ENCODE assay signal across 8 cellular contexts in genomic region chr2:24049485-24050021, GRCh38. TPM values are rescaled to one million over a fixed set of nuclear protein-coding genes. Genes with fewer than 3 reads are reported as not detected.
DNase-seq lines count a peak whose midpoint lies in the region; ATAC-seq, FAIRE-seq and TF ChIP-seq lines count a peak whose summit lies in the region.

Gene FKBP1B, plus strand, starts transcription at chr2:24049741. Its CDS starts 109 bp downstream, at chr2:24049850.

- H3K79me2 ChIP-seq in PC-3 (ENCODE audit: low read length): peaks cover 18% of the 10 kb centered on the region

- H3F3A ChIP-seq in PC-3 (ENCODE audit: low read length, unreplicated experiment): no peaks in the 10 kb centered on the region

- POLR2A ChIA-PET in HEK293T (lab: Yijun Ruan, JAX): interaction anchor here (0.7 to 1.6 kb wide), 4 partner anchors 17 to 122 kb away, joined by 3 to 9 read pairs (median 7); partner anchors contain the start of genes ATAD2B, SF3B6 and TP53I3
- POLR2A ChIA-PET in PC-3 (lab: Charles Lee; ENCODE audit: unreplicated experiment): no interaction called here

- H3K9me3 Mint-ChIP-seq in activated naive CD4-positive, alpha-beta T cell treated with anti-CD3 and anti-CD28 coated beads for 36 hours: no peaks in the 10 kb centered on the region

- H3K4me1 ChIP-seq in PC-3 (ENCODE audit: insufficient read depth, low read length) (peaks cover 11% of the 10 kb centered on the region), pancreas (peaks cover 0 to 17% (median 0%) of the 10 kb centered on the region in 3 donors), vagina (peaks cover 35% of the 10 kb centered on the region)

- H3K9me2 ChIP-seq in PC-3 (replicated peaks; ENCODE audit: low read length): no peaks in the 10 kb centered on the region

- WGBS in pancreas, 2 donors: 0 to 1% methylated on average over 43 to 52 of the region's 52 CpGs

- no peaks in the 10 kb centered on the region for H3K36me3 ChIP-seq in PC-3 (ENCODE audit: low read depth, low read length)
- no peaks in the 10 kb centered on the region for H3K36me3 ChIP-seq in pancreas
- no peaks in the 10 kb centered on the region for H3K36me3 ChIP-seq in vagina

- peaks cover 7% of the 10 kb centered on the region for H3K27me3 Mint-ChIP-seq in activated naive CD4-positive, alpha-beta T cell treated with anti-CD3 and anti-CD28 coated beads for 36 hours (ENCODE audit: low read depth)

- no peak for TF ChIP-seq POLR2A in vagina (IDR thresholded peaks at IDR 0.05)

- intact Hi-C loops in PC-3 (cut with micrococcal nuclease): no loop called here
- intact Hi-C loops in activated naive CD4-positive, alpha-beta T cell treated with anti-CD3 and anti-CD28 coated beads for 36 hours (cut with micrococcal nuclease): loop anchor here (10.0 kb wide), 1 partner anchor 445 kb away; the partner anchor contains the start of gene NCOA1
- intact Hi-C loops in head of caudate nucleus (cut with DNase I): loop anchor here (10.0 kb wide), 1 partner anchor 125 kb away; the partner anchor contains the start of gene ATAD2B
- intact Hi-C loops in pancreas (cut with DNase I): no loop called here
- intact Hi-C loops in vagina (cut with DNase I): loop anchor here (10.0 kb wide), 1 partner anchor 125 kb away; the partner anchor contains the start of gene ATAD2B

- no TSS peak for BruUV-seq in PC-3 (replicated peaks; lab: Mats Ljungman, UMichigan)

- CTCF ChIA-PET in HEK293T (lab: Yijun Ruan, JAX): interaction anchor here (0.9 kb wide), 1 partner anchor 225 kb away, joined by 4 read pairs; no protein-coding TSS in a partner anchor
- CTCF ChIA-PET in PC-3 (lab: Charles Lee): no interaction called here
- CTCF ChIA-PET in activated naive CD4-positive, alpha-beta T cell treated with anti-CD3 and anti-CD28 coated beads for 36 hours (lab: Charles Lee): interaction anchor here (0.9 to 1.3 kb wide), 3 partner anchors 11 to 35 kb away, joined by 3 to 5 read pairs (median 3); partner anchors contain the start of gene TP53I3

- no peaks in the 10 kb centered on the region for H3K9me3 ChIP-seq in PC-3 (ENCODE audit: low read length)
- H3K9me3 ChIP-seq in pancreas: no peaks in the 10 kb centered on the region
- no peaks in the 10 kb centered on the region for H3K9me3 ChIP-seq in vagina

- no peak for FAIRE-seq in pancreas (lab: Jason Lieb, UNC)

- H3K4me2 ChIP-seq in PC-3 (ENCODE audit: low read length): peak within 1 kb of the TSS; percentile 84

- no peak within 1 kb of the TSS for H3K27ac Mint-ChIP-seq in activated naive CD4-positive, alpha-beta T cell treated with anti-CD3 and anti-CD28 coated beads for 36 hours

- H3K27ac ChIP-seq in PC-3 (ENCODE audit: low read length): no peak within 1 kb of the TSS
- peak within 1 kb of the TSS in 2 of 4 donors; percentile 30 to 50 for H3K27ac ChIP-seq in pancreas
- H3K27ac ChIP-seq in vagina: peak within 1 kb of the TSS; percentile 82

- peaks cover 19% of the 10 kb centered on the region for H3K4me1 Mint-ChIP-seq in activated naive CD4-positive, alpha-beta T cell treated with anti-CD3 and anti-CD28 coated beads for 36 hours (ENCODE audit: low read depth)

- no peak within 1 kb of the TSS for H3K9ac ChIP-seq in PC-3 (ENCODE audit: low read length)

- peaks cover 2% of the 10 kb centered on the region for H3K36me3 Mint-ChIP-seq in activated naive CD4-positive, alpha-beta T cell treated with anti-CD3 and anti-CD28 coated beads for 36 hours (ENCODE audit: low read depth)

- H3K4me3 ChIP-seq in PC-3 (ENCODE audit: low read length) (peak within 1 kb of the TSS; percentile 64), pancreas (peak within 1 kb of the TSS; percentile 59 to 87 (median 70)), vagina (peak within 1 kb of the TSS; percentile 81 to 92)

- H2AFZ ChIP-seq in PC-3 (ENCODE audit: low read length): peak within 1 kb of the TSS; percentile 88

- no peak for TF ChIP-seq CTCF in PC-3 (conservative IDR thresholded peaks at IDR 0.05; ENCODE audit: low read depth, low read length)
- TF ChIP-seq CTCF in pancreas (IDR thresholded peaks at IDR 0.05): no peak
- no peak for TF ChIP-seq CTCF in vagina (IDR thresholded peaks at IDR 0.05)

- ATAC-seq in PC-3 (peak; percentile 4; the same call in 1 of the 2 replicates), pancreas (peak; percentile 26 to 69 (median 58)), GM18502 (IDR thresholded peaks at IDR 0.05; ENCODE audit: poor library complexity, unreplicated experiment) (no peak)

- DNase-seq in AG08396 (ENCODE audit: low spot score): peak; percentile 66
- peak; percentile 78 for DNase-seq in HEK293T (ENCODE audit: extremely low spot score)
- DNase-seq in PC-3: peak; percentile 50
- peak; percentile 44 for DNase-seq in activated naive CD4-positive, alpha-beta T cell treated with anti-CD3 and anti-CD28 coated beads for 36 hours
- DNase-seq in head of caudate nucleus: peak; percentile 18 to 91 (median 72)
- peak; percentile 45 to 82 (median 57) for DNase-seq in pancreas
- DNase-seq in vagina (ENCODE audit: extremely low spot score in 2 of 2): no peak

- no peaks in the 10 kb centered on the region for H4K20me1 ChIP-seq in PC-3 (ENCODE audit: low read length)

- H3K27me3 ChIP-seq in PC-3 (ENCODE audit: low read length) (no peaks in the 10 kb centered on the region), pancreas (no peaks in the 10 kb centered on the region), vagina (no peaks in the 10 kb centered on the region)

- peak within 1 kb of the TSS; percentile 72 for H3K4me3 Mint-ChIP-seq in activated naive CD4-positive, alpha-beta T cell treated with anti-CD3 and anti-CD28 coated beads for 36 hours

TF ChIP-seq in HEK293T, 16 proteins besides CTCF, POLR2A, EP300 and RAD21:
- TF ChIP-seq ELF4 (IDR thresholded peaks at IDR 0.05): no peak
- no peak for TF ChIP-seq NFRKB (IDR thresholded peaks at IDR 0.05)
- no peak for TF ChIP-seq HDGF (IDR thresholded peaks at IDR 0.05; ENCODE audit: borderline replicate concordance)
- TF ChIP-seq FOXK2 (IDR thresholded peaks at IDR 0.05): no peak
- TF ChIP-seq SP1 (IDR thresholded peaks at IDR 0.05): no peak
- no peak for TF ChIP-seq ZNF384 (IDR thresholded peaks at IDR 0.05)
- TF ChIP-seq SUZ12 (IDR thresholded peaks at IDR 0.05): no peak
TF ChIP-seq in HEK293T: peak in this region for 0.

RNA-seq across cellular contexts. Expression of gene FKBP1B, which starts in this region (rescaled TPM):
- total RNA-seq in PC-3 (2014; rRNA removed) (2.1 and 2.7 TPM in 2 replicates), pancreas (1 to 10 TPM; 2.6 to 8.1 (median 4.4) TPM), vagina (14.2 TPM)
- under 1 TPM in 1 of 2 experiments, not detected in 1; 0.35 TPM for total RNA-seq in activated naive CD4-positive, alpha-beta T cell treated with anti-CD3 and anti-CD28 coated beads for 36 hours
- 10 to 100 TPM in 1 of 2 donors, 1 to 10 TPM in 1; 9.9 to 25.6 TPM for polyA plus RNA-seq in pancreas

Comparison
In these comparisons a context has a peak if more than half of its experiments do, and no peak if none do; other contexts are left out.
1. Peak in DNase-seq in activated naive CD4-positive, alpha-beta T cell treated with anti-CD3 and anti-CD28 coated beads for 36 hours; RNA of the gene not detected or under 1 TPM.
2. DNase-seq: peak in AG08396 (single experiment), HEK293T (single experiment), PC-3 (single experiment), head of caudate nucleus (42 of 42) and pancreas (6 of 6); none in vagina (0 of 2).
3. intact Hi-C loops: an anchor here in activated naive CD4-positive, alpha-beta T cell treated with anti-CD3 and anti-CD28 coated beads for 36 hours (10.0 kb wide), head of caudate nucleus (10.0 kb wide) and vagina (10.0 kb wide); none called in PC-3 and pancreas.
4. Peak in every context shown above with its lines, with median percentiles within 50 percentile points of each other: H3K4me3 ChIP-seq.